Comparison of ENCODE assay signal across 27 cellular contexts in genomic region chr11:13475091-13475490, GRCh38. TPM values are rescaled to one million over a fixed set of nuclear protein-coding genes. Genes with fewer than 3 reads are reported as not detected.
A peak's percentile ranks its signal among the peaks of the same experiment; 100 is the strongest.
DNase-seq lines count a peak whose midpoint lies in the region; ATAC-seq and TF ChIP-seq lines count a peak whose summit lies in the region.
"Had no signal": no experiment of that assay in that cellular context is flagged by ENCODE, and none has a peak within 500 bp of the region (broad histone marks: within the 10 kb centered on the region; RNA-seq: fewer than 3 reads in every experiment).

No MANE protein-coding gene starts in this region.

- no peak for TF ChIP-seq CTCF in GM23338 (conservative IDR thresholded peaks at IDR 0.05; ENCODE audit: low read depth in 2 of 2)
- TF ChIP-seq CTCF in HCT116 (IDR thresholded peaks at IDR 0.05 in 2 of 3, conservative IDR thresholded peaks at IDR 0.05 in 1 of 3; ENCODE audit: borderline replicate concordance in 1 of 3, insufficient read depth in 1 of 3, low read depth in 2 of 3, low read length in 2 of 3) = no peak

- no peaks in the 10 kb centered on the region for H3K27me3 Mint-ChIP-seq in GM23338 (ENCODE audit: insufficient read depth, low read depth, poor library complexity)

- no peak overlapping the region for H3K9ac ChIP-seq in HCT116 (ENCODE audit: low read length)
- H3K9ac ChIP-seq: BLaER1 had no signal

- no peak for DNase-seq in GM23338 (ENCODE audit: low spot score)
- DNase-seq in HCT116 (ENCODE audit: low read depth, low spot score) = no peak
- peak in 1 of 2 experiments; percentile 22 for DNase-seq in SJSA1 (ENCODE audit: low read depth in 1 of 2, low spot score in 2 of 2)
- DNase-seq in stimulated activated naive CD4-positive, alpha-beta T cell treated with Interleukin-2 at 50 U/mL for 16 hours (lab: John Stamatoyannopoulos, UW) = no peak
- DNase-seq in SIG-M5 treated with dmso at 0.1 percent for 504 hours (lab: John Stamatoyannopoulos, UW; ENCODE audit: unreplicated experiment) = no peak
- DNase-seq: 8988T; ACHN; BE2C; C1 segment of cervical spinal cord; CD4-positive, alpha-beta memory T cell; CD4-positive, CD25-positive, alpha-beta regulatory T cell; CD8-positive, alpha-beta memory T cell; COR-L47; DMS 273 treated with DMSO at 0.1 percent for 48 hours; DMS153; DMS53; DMS79; DND-41; EL; GDM1 had no signal

- peaks cover 17% of the 10 kb centered on the region for H3K9me3 Mint-ChIP-seq in GM23338
- H3K9me3 Mint-ChIP-seq: CD4-positive, alpha-beta memory T cell; CD8-positive, alpha-beta memory T cell had no signal

- H3K4me1 Mint-ChIP-seq in GM23338 = peaks cover 16% of the 10 kb centered on the region
- H3K4me1 Mint-ChIP-seq: CD14-positive monocyte; CD4-positive, alpha-beta memory T cell; CD4-positive, CD25-positive, alpha-beta regulatory T cell; CD8-positive, alpha-beta memory T cell had no signal

- POLR2A ChIA-PET in HCT116 (lab: Charles Lee) = no interaction called here

- TF ChIP-seq POLR2A in HCT116 (IDR thresholded peaks at IDR 0.05; ENCODE audit: borderline replicate concordance, extremely low read depth, insufficient read depth, insufficient read length) = no peak

- H3K27ac Mint-ChIP-seq in GM23338 = no peak overlapping the region
- H3K27ac Mint-ChIP-seq: CD14-positive monocyte; CD4-positive, CD25-positive, alpha-beta regulatory T cell; CD8-positive, alpha-beta memory T cell had no signal

- H3K27ac ChIP-seq in GM23338 (ENCODE audit: low read depth) = no peak overlapping the region
- no peak overlapping the region for H3K27ac ChIP-seq in HCT116 (ENCODE audit: low read depth, low read length)
- H3K27ac ChIP-seq in SJSA1 = peak overlapping the region; percentile 48
- H3K27ac ChIP-seq: BLaER1 had no signal

- H3K9me2 ChIP-seq in GM23338 (ENCODE audit: insufficient read depth) = no peaks in the 10 kb centered on the region
- H3K9me2 ChIP-seq in HCT116 (ENCODE audit: insufficient read depth) = no peaks in the 10 kb centered on the region; the same call in 1 of the 2 replicates

- H3K79me2 ChIP-seq in GM23338 (replicated peaks; ENCODE audit: insufficient read depth) = no peaks in the 10 kb centered on the region
- no peaks in the 10 kb centered on the region for H3K79me2 ChIP-seq in HCT116 (ENCODE audit: insufficient read depth, low read length)

- H3K9me3 ChIP-seq in HCT116 (ENCODE audit: control insufficient read depth in 1 of 2, insufficient read depth in 1 of 2, low read depth in 1 of 2, low read length in 2 of 2) (no peaks in the 10 kb centered on the region), SJSA1 (replicated peaks) (no peaks in the 10 kb centered on the region)
- H3K9me3 ChIP-seq: BE2C, BLaER1 had no signal

- H4K20me1 ChIP-seq in GM23338 (replicated peaks; ENCODE audit: insufficient read depth) (no peaks in the 10 kb centered on the region), HCT116 (ENCODE audit: insufficient read depth) (no peaks in the 10 kb centered on the region)
- H4K20me1 ChIP-seq: BLaER1 had no signal

- H3K4me1 ChIP-seq in GM23338 (ENCODE audit: insufficient read depth) (peaks cover 15% of the 10 kb centered on the region), HCT116 (ENCODE audit: control insufficient read depth in 1 of 2, insufficient read depth in 2 of 2, low read length in 2 of 2) (no peaks in the 10 kb centered on the region; a peak in 1 of 4 replicates), SJSA1 (replicated peaks) (peaks cover 17% of the 10 kb centered on the region)
- H3K4me1 ChIP-seq: BE2C, BLaER1 had no signal

- no TSS peak for BruUV-seq in HCT116 (replicated peaks; lab: Mats Ljungman, UMichigan)

- intact Hi-C loops in HCT116 (cut with micrococcal nuclease) = no loop called here

- H3K36me3 Mint-ChIP-seq in GM23338 (ENCODE audit: low read depth) = peaks cover 2% of the 10 kb centered on the region; the same call in 1 of the 3 replicates
- H3K36me3 Mint-ChIP-seq: CD14-positive monocyte; CD4-positive, alpha-beta memory T cell; CD4-positive, CD25-positive, alpha-beta regulatory T cell; CD8-positive, alpha-beta memory T cell had no signal

- TF ChIP-seq RAD21 in HCT116 (IDR thresholded peaks at IDR 0.05; ENCODE audit: low read depth) = no peak

- ATAC-seq in GM23338 (no peak), HCT116 (peak; percentile 54; the same call in 1 of the 2 replicates)
- ATAC-seq: GM12878 had no signal

- H3K4me2 ChIP-seq in GM23338 (no peak overlapping the region), HCT116 (ENCODE audit: low read length) (no peak overlapping the region)
- H3K4me2 ChIP-seq: BLaER1 had no signal

- RAD21 ChIA-PET in HCT116 (lab: Charles Lee; ENCODE audit: low non-redundant PET in 1 of 2, low total read pairs in 2 of 2, uncharacterized antibody in 2 of 2, unreplicated experiment in 2 of 2) = no interaction called here

- H3K27me3 ChIP-seq in GM23338 (ENCODE audit: insufficient read depth) (no peaks in the 10 kb centered on the region), HCT116 (ENCODE audit: insufficient read depth, low read length) (no peaks in the 10 kb centered on the region), SJSA1 (replicated peaks) (no peaks in the 10 kb centered on the region)
- H3K27me3 ChIP-seq: BE2C, BLaER1 had no signal

- H3F3A ChIP-seq in GM23338 (replicated peaks; ENCODE audit: low read depth) = no peaks in the 10 kb centered on the region

- H2AFZ ChIP-seq in GM23338 = peak overlapping the region; percentile 56
- H2AFZ ChIP-seq in HCT116 (ENCODE audit: low read depth, low read length, poor library complexity, severe bottlenecking) = no peak overlapping the region

- no peaks in the 10 kb centered on the region; the same call in 1 of the 2 replicates for H3K36me3 ChIP-seq in GM23338 (ENCODE audit: insufficient read depth)
- H3K36me3 ChIP-seq in HCT116 (ENCODE audit: control insufficient read depth in 1 of 2, insufficient read depth in 2 of 2, low read length in 2 of 2) = no peaks in the 10 kb centered on the region
- no peaks in the 10 kb centered on the region for H3K36me3 ChIP-seq in SJSA1
- H3K36me3 ChIP-seq: BE2C, BLaER1 had no signal

- H3K4me3 Mint-ChIP-seq in GM23338 = no peak overlapping the region
- H3K4me3 Mint-ChIP-seq: CD14-positive monocyte; CD4-positive, alpha-beta memory T cell; CD4-positive, CD25-positive, alpha-beta regulatory T cell; CD8-positive, alpha-beta memory T cell had no signal

- CTCF ChIA-PET in HCT116 (lab: Charles Lee) = no interaction called here

- H3K4me3 ChIP-seq in GM23338 = no peak overlapping the region
- no peak overlapping the region for H3K4me3 ChIP-seq in HCT116 (replicated peaks in 1 of 2; ENCODE audit: low read depth in 1 of 2, low read length in 2 of 2)
- H3K4me3 ChIP-seq in SJSA1 = no peak overlapping the region
- H3K4me3 ChIP-seq: BLaER1, GM12878 had no signal

TF ChIP-seq in GM23338, 12 proteins besides CTCF, POLR2A, EP300 and RAD21 (continues in another document):
- TF ChIP-seq EZH2phosphoT487 (IDR thresholded peaks at IDR 0.05; ENCODE audit: unreplicated experiment) (no peak), NANOG (IDR thresholded peaks at IDR 0.05; ENCODE audit: borderline replicate concordance) (no peak), EZH2 (IDR thresholded peaks at IDR 0.05; ENCODE audit: low read depth, unreplicated experiment) (no peak), POLR2AphosphoS5 (IDR thresholded peaks at IDR 0.05; ENCODE audit: low read depth) (no peak), ETS1 (IDR thresholded peaks at IDR 0.05) (no peak), JUNB (IDR thresholded peaks at IDR 0.05; ENCODE audit: unreplicated experiment) (no peak), ZNF331 (CRISPR knock-in tag; IDR thresholded peaks at IDR 0.05; ENCODE audit: low read depth) (no peak)

TF ChIP-seq in HCT116, 20 proteins besides CTCF, POLR2A, EP300 and RAD21:
- TF ChIP-seq SP1 (IDR thresholded peaks at IDR 0.05; ENCODE audit: low read depth) (no peak), FOSL1 (IDR thresholded peaks at IDR 0.05; ENCODE audit: low read depth) (no peak), ATF3 (IDR thresholded peaks at IDR 0.05) (no peak), ZFX (IDR thresholded peaks at IDR 0.05) (no peak), POLR2AphosphoS5 (IDR thresholded peaks at IDR 0.05; ENCODE audit: low read depth, low read length) (no peak), YY1 (IDR thresholded peaks at IDR 0.05; ENCODE audit: extremely low read depth, insufficient replicate concordance, low read depth, low read length) (no peak), ZNF274 (IDR thresholded peaks at IDR 0.05; ENCODE audit: low read depth, low read length) (no peak)

RNA-seq across cellular contexts. Expression of gene BTBD10, which starts 12.1 kb away (rescaled TPM):
- 30.1 and 31.3 TPM in 2 replicates for total RNA-seq in GM23338 (2014; rRNA removed; shearing (Covaris generic))
- 16.8 and 20.2 TPM in 2 replicates for polyA plus RNA-seq in GM23338 (2016; fragmentation: Nextera tagmentation; extraction: Ambion mirVana)
- total RNA-seq in HCT116 (2021; ENCODE audit: unreplicated experiment) = 17.0 TPM
- polyA plus RNA-seq in HCT116 (2012) = 20.2 and 22.8 TPM in 2 replicates
- 92.6 and 98.6 TPM in 2 replicates for total RNA-seq in SJSA1 (2014; rRNA removed; shearing (Covaris generic))

RNA-seq across cellular contexts. Expression of gene PTH, which starts 20.7 kb away (rescaled TPM):
- total RNA-seq in GM23338 (2014; rRNA removed; shearing (Covaris generic)) = not detected in 2 replicates
- not detected in 2 replicates for polyA plus RNA-seq in GM23338 (2016; fragmentation: Nextera tagmentation; extraction: Ambion mirVana)
- total RNA-seq in HCT116 (2021; ENCODE audit: unreplicated experiment) = not detected
- polyA plus RNA-seq in HCT116 (2012) = not detected in 2 replicates
- not detected in 2 replicates for total RNA-seq in SJSA1 (2014; rRNA removed; shearing (Covaris generic))
- total RNA-seq: A673; CD4-positive, alpha-beta memory T cell; CD4-positive, CD25-positive, alpha-beta regulatory T cell; CD8-positive, alpha-beta memory T cell; Daoy; G401; GM12878 had no signal
- polyA plus RNA-seq: AG04450; CD14-positive monocyte; CD4-positive, alpha-beta memory T cell; CD4-positive, CD25-positive, alpha-beta regulatory T cell; CD8-positive, alpha-beta memory T cell; GM12878 had no signal
